In the genomic region with DNA sequence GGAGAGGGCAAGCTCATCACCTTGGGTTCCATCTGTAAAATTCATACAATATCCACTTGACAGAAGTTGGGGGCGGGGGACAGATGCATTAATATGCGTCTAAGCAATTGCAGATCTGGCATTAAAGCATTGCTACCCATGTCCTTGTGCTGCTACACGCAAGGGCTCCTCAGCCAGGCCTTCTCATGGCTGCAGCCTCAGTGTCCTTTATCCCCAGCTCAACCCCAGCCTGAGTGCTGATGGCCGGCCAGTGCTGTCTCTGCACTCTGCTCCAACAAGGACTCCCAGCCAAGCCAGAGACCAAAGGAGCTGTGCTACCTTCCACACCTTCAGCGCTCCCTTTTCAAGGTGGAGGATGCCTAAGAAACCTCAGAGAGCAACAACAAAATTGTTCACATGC, we compare ENCODE assay signal across 2 cellular contexts.
TF ChIP-seq lines count a peak whose summit lies in the region.

No MANE protein-coding gene starts in this region.

TF ChIP-seq in IMR-90, 13 proteins besides CTCF, POLR2A, EP300 and RAD21:
- TF ChIP-seq CEBPB (IDR thresholded peaks at IDR 0.05; ENCODE audit: low read depth, low read length) (no peak), MXI1 (IDR thresholded peaks at IDR 0.05; ENCODE audit: borderline replicate concordance, low read depth, low read length) (no peak), NFE2L2 (IDR thresholded peaks at IDR 0.05; ENCODE audit: low read depth, low read length) (no peak), MAFK (IDR thresholded peaks at IDR 0.05; ENCODE audit: low read depth, low read length) (no peak), SMC3 (IDR thresholded peaks at IDR 0.05; ENCODE audit: low read depth, low read length) (no peak), RFX5 (IDR thresholded peaks at IDR 0.05; ENCODE audit: low read depth, low read length) (no peak), FOS (IDR thresholded peaks at IDR 0.05; ENCODE audit: low read depth, low read length) (no peak), RCOR1 (IDR thresholded peaks at IDR 0.05; ENCODE audit: insufficient replicate concordance, low read length) (no peak), CHD1 (IDR thresholded peaks at IDR 0.05; ENCODE audit: low read depth, low read length) (no peak)
- TF ChIP-seq, protein P1, sequence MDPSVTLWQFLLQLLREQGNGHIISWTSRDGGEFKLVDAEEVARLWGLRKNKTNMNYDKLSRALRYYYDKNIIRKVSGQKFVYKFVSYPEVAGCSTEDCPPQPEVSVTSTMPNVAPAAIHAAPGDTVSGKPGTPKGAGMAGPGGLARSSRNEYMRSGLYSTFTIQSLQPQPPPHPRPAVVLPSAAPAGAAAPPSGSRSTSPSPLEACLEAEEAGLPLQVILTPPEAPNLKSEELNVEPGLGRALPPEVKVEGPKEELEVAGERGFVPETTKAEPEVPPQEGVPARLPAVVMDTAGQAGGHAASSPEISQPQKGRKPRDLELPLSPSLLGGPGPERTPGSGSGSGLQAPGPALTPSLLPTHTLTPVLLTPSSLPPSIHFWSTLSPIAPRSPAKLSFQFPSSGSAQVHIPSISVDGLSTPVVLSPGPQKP (IDR thresholded peaks at IDR 0.05; ENCODE audit: borderline replicate concordance, low read depth, low read length): no peak
- TF ChIP-seq, protein P2, sequence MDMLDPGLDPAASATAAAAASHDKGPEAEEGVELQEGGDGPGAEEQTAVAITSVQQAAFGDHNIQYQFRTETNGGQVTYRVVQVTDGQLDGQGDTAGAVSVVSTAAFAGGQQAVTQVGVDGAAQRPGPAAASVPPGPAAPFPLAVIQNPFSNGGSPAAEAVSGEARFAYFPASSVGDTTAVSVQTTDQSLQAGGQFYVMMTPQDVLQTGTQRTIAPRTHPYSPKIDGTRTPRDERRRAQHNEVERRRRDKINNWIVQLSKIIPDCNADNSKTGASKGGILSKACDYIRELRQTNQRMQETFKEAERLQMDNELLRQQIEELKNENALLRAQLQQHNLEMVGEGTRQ (IDR thresholded peaks at IDR 0.05; ENCODE audit: low read depth, low read length): no peak

TF ChIP-seq in K562, 482 proteins besides CTCF, POLR2A, EP300 and RAD21:
- no peak for TF ChIP-seq ELF2 (CRISPR knock-in tag; IDR thresholded peaks at IDR 0.05)
- TF ChIP-seq, protein P3, sequence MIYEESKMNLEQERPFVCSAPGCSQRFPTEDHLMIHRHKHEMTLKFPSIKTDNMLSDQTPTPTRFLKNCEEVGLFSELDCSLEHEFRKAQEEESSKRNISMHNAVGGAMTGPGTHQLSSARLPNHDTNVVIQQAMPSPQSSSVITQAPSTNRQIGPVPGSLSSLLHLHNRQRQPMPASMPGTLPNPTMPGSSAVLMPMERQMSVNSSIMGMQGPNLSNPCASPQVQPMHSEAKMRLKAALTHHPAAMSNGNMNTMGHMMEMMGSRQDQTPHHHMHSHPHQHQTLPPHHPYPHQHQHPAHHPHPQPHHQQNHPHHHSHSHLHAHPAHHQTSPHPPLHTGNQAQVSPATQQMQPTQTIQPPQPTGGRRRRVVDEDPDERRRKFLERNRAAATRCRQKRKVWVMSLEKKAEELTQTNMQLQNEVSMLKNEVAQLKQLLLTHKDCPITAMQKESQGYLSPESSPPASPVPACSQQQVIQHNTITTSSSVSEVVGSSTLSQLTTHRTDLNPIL (CRISPR knock-in tag; IDR thresholded peaks at IDR 0.05): no peak
- no peak for TF ChIP-seq ARNT (IDR thresholded peaks at IDR 0.05)
- TF ChIP-seq, protein P4, sequence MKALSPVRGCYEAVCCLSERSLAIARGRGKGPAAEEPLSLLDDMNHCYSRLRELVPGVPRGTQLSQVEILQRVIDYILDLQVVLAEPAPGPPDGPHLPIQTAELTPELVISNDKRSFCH (CRISPR knock-in tag; IDR thresholded peaks at IDR 0.05): no peak
- TF ChIP-seq, protein P4 (tag; IDR thresholded peaks at IDR 0.05): no peak
- TF ChIP-seq, protein P5, sequence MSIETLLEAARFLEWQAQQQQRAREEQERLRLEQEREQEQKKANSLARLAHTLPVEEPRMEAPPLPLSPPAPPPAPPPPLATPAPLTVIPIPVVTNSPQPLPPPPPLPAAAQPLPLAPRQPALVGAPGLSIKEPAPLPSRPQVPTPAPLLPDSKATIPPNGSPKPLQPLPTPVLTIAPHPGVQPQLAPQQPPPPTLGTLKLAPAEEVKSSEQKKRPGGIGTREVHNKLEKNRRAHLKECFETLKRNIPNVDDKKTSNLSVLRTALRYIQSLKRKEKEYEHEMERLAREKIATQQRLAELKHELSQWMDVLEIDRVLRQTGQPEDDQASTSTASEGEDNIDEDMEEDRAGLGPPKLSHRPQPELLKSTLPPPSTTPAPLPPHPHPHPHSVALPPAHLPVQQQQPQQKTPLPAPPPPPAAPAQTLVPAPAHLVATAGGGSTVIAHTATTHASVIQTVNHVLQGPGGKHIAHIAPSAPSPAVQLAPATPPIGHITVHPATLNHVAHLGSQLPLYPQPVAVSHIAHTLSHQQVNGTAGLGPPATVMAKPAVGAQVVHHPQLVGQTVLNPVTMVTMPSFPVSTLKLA (conservative IDR thresholded peaks at IDR 0.05): no peak
- no peak for TF ChIP-seq ZC3H11A (IDR thresholded peaks at IDR 0.05; ENCODE audit: low read depth, low read length)
- no peak for TF ChIP-seq NONO (IDR thresholded peaks at IDR 0.05; ENCODE audit: low read depth in 2 of 2, low read length in 1 of 2)
- TF ChIP-seq, protein P6, sequence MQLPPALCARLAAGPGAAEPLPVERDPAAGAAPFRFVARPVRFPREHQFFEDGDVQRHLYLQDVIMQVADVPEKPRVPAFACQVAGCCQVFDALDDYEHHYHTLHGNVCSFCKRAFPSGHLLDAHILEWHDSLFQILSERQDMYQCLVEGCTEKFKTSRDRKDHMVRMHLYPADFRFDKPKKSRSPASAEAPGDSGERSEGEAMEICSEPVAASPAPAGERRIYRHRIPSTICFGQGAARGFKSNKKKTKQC (CRISPR knock-in tag; IDR thresholded peaks at IDR 0.05): no peak
- TF ChIP-seq DDX20 (tag; IDR thresholded peaks at IDR 0.05; ENCODE audit: low read depth): no peak
- TF ChIP-seq, protein P7, sequence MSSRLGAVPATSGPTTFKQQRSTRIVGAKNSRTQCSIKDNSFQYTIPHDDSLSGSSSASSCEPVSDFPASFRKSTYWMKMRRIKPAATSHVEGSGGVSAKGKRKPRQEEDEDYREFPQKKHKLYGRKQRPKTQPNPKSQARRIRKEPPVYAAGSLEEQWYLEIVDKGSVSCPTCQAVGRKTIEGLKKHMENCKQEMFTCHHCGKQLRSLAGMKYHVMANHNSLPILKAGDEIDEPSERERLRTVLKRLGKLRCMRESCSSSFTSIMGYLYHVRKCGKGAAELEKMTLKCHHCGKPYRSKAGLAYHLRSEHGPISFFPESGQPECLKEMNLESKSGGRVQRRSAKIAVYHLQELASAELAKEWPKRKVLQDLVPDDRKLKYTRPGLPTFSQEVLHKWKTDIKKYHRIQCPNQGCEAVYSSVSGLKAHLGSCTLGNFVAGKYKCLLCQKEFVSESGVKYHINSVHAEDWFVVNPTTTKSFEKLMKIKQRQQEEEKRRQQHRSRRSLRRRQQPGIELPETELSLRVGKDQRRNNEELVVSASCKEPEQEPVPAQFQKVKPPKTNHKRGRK (tag; IDR thresholded peaks at IDR 0.05): no peak
- TF ChIP-seq ZNF224 (CRISPR knock-in tag; IDR thresholded peaks at IDR 0.05): no peak
- TF ChIP-seq SP2 (IDR thresholded peaks at IDR 0.05; ENCODE audit: extremely low read depth, low read depth, low read length, poor library complexity, severe bottlenecking): no peak
- TF ChIP-seq RNF2 (IDR thresholded peaks at IDR 0.05): no peak
- no peak for TF ChIP-seq RBM14 (IDR thresholded peaks at IDR 0.05; ENCODE audit: borderline replicate concordance, insufficient read depth, low read depth, low read length)
- TF ChIP-seq LARP7 (IDR thresholded peaks at IDR 0.05): no peak
